8 cellular contexts compared by ENCODE assay signal in genomic region chr11:73184953-73185671, GRCh38. TPM values are rescaled to one million over a fixed set of nuclear protein-coding genes. Genes with fewer than 3 reads are reported as not detected.
DNase-seq lines count a peak whose midpoint lies in the region; ATAC-seq and TF ChIP-seq lines count a peak whose summit lies in the region.

No MANE protein-coding gene starts in this region.

- H3K9me3 Mint-ChIP-seq in CD14-positive monocyte = peaks cover 0 to 3% (median 0%) of the 10 kb centered on the region in 7 donors
- no peaks in the 10 kb centered on the region for H3K9me3 Mint-ChIP-seq in activated CD8-positive, alpha-beta memory T cell treated with anti-CD3 and anti-CD28 coated beads, Interleukin-2, amount 10 ng/mL, durations not matched to agents 7 days and 5 days (ENCODE audit: low read depth)
- no peaks in the 10 kb centered on the region for H3K9me3 Mint-ChIP-seq in stimulated activated naive B cell treated with anti-CD40 and anti-IgM and Interleukin-4, amounts not matched to agents 10 μg/mL and 1 μg/mL and 100 μg/mL, for 72 hours

- H3K4me1 Mint-ChIP-seq in CD14-positive monocyte = peaks cover 54% of the 10 kb centered on the region
- peaks cover 6% of the 10 kb centered on the region for H3K4me1 Mint-ChIP-seq in activated CD8-positive, alpha-beta memory T cell treated with anti-CD3 and anti-CD28 coated beads, Interleukin-2, amount 10 ng/mL, durations not matched to agents 7 days and 5 days
- peaks cover 27 to 48% of the 10 kb centered on the region in 2 donors for H3K4me1 Mint-ChIP-seq in stimulated activated naive B cell treated with anti-CD40 and anti-IgM and Interleukin-4, amounts not matched to agents 10 μg/mL and 1 μg/mL and 100 μg/mL, for 72 hours

- peak overlapping the region; percentile 72 to 94 (median 88) for H3K27ac Mint-ChIP-seq in CD14-positive monocyte
- H3K27ac Mint-ChIP-seq in activated CD8-positive, alpha-beta memory T cell treated with anti-CD3 and anti-CD28 coated beads, Interleukin-2, amount 10 ng/mL, durations not matched to agents 7 days and 5 days = no peak overlapping the region
- H3K27ac Mint-ChIP-seq in stimulated activated naive B cell treated with anti-CD40 and anti-IgM and Interleukin-4, amounts not matched to agents 10 μg/mL and 1 μg/mL and 100 μg/mL, for 72 hours = peak overlapping the region; percentile 20

- H3K27ac ChIP-seq in HEK293 (ENCODE audit: extremely low read depth, low read depth, low read length) = no peak overlapping the region

- peaks cover 0 to 3% (median 2%) of the 10 kb centered on the region in 3 donors for H3K27me3 Mint-ChIP-seq in CD14-positive monocyte (ENCODE audit: low read depth in 3 of 3)
- H3K27me3 Mint-ChIP-seq in activated CD8-positive, alpha-beta memory T cell treated with anti-CD3 and anti-CD28 coated beads, Interleukin-2, amount 10 ng/mL, durations not matched to agents 7 days and 5 days = peaks cover 28% of the 10 kb centered on the region
- H3K27me3 Mint-ChIP-seq in stimulated activated naive B cell treated with anti-CD40 and anti-IgM and Interleukin-4, amounts not matched to agents 10 μg/mL and 1 μg/mL and 100 μg/mL, for 72 hours = no peaks in the 10 kb centered on the region

- no peaks in the 10 kb centered on the region for H3K36me3 ChIP-seq in HEK293 (ENCODE audit: control insufficient read depth in 2 of 2, insufficient read depth in 1 of 2, low read length in 2 of 2)

- intact Hi-C loops in CD14-positive monocyte (cut with micrococcal nuclease) = loop anchor here (1.0 to 5.0 kb wide), 6 partner anchors 33 to 107 kb away; partner anchors contain the start of gene P2RY2 (in 1 of the 2)

- H3K27me3 ChIP-seq in mononuclear cell (ENCODE audit: insufficient read depth, low read length) = no peaks in the 10 kb centered on the region

- H3K36me3 Mint-ChIP-seq in CD14-positive monocyte = peaks cover 0 to 1% of the 10 kb centered on the region in 2 donors
- no peaks in the 10 kb centered on the region for H3K36me3 Mint-ChIP-seq in activated CD8-positive, alpha-beta memory T cell treated with anti-CD3 and anti-CD28 coated beads, Interleukin-2, amount 10 ng/mL, durations not matched to agents 7 days and 5 days
- H3K36me3 Mint-ChIP-seq in stimulated activated naive B cell treated with anti-CD40 and anti-IgM and Interleukin-4, amounts not matched to agents 10 μg/mL and 1 μg/mL and 100 μg/mL, for 72 hours = peaks cover 0 to 3% of the 10 kb centered on the region in 2 donors

- POLR2A ChIA-PET in HEK293 (lab: Yijun Ruan, JAX) = no interaction called here

- CTCF ChIA-PET in HEK293 (lab: Yijun Ruan, JAX) = interaction anchor here (0.5 to 5.8 kb wide), 21 partner anchors 9 to 622 kb away, joined by 3 to 62 read pairs (median 4); no protein-coding TSS in a partner anchor
- CTCF ChIA-PET in activated CD8-positive, alpha-beta memory T cell treated with anti-CD3 and anti-CD28 coated beads, Interleukin-2, amount 10 ng/mL, durations not matched to agents 7 days and 5 days (lab: Charles Lee) = interaction anchor here (0.9 to 7.5 kb wide), 23 partner anchors 8 to 599 kb away, joined by 3 to 60 read pairs (median 3); no protein-coding TSS in a partner anchor

- peak; percentile 82 for ATAC-seq in activated CD8-positive, alpha-beta memory T cell treated with anti-CD3 and anti-CD28 coated beads, Interleukin-2, amount 10 ng/mL, durations not matched to agents 7 days and 5 days
- ATAC-seq in stimulated activated naive B cell treated with anti-CD40 and anti-IgM and Interleukin-4, amounts not matched to agents 10 μg/mL and 1 μg/mL and 100 μg/mL, for 72 hours (replicated peaks) = peak; percentile 45 to 63
- no peak for ATAC-seq in GM18868 (IDR thresholded peaks at IDR 0.05; ENCODE audit: unreplicated experiment)

- H3K4me3 ChIP-seq in HEK293 (ENCODE audit: low read depth, low read length) (no peak overlapping the region), mononuclear cell (ENCODE audit: low read length) (peak overlapping the region; percentile 14)

- DNase-seq in CD14-positive monocyte (ENCODE audit: low spot score) = peak; percentile 77
- DNase-seq in NOMO-1 (lab: John Stamatoyannopoulos, UW; ENCODE audit: unreplicated experiment in 2 of 2) = peak; percentile 74 to 82
- DNase-seq in activated CD8-positive, alpha-beta memory T cell treated with anti-CD3 and anti-CD28 coated beads, Interleukin-2, amount 10 ng/mL, durations not matched to agents 7 days and 5 days = peak; percentile 70
- peak; percentile 61 for DNase-seq in epidermal melanocyte (ENCODE audit: insufficient read length, low spot score)
- DNase-seq in stimulated activated naive B cell treated with anti-CD40 and anti-IgM and Interleukin-4, amounts not matched to agents 10 μg/mL and 1 μg/mL and 100 μg/mL, for 72 hours = peak; percentile 55

- TF ChIP-seq CTCF in CD14-positive monocyte (IDR thresholded peaks at IDR 0.05) (peak; percentile 97), HEK293 (tag by site-specific recombination; IDR thresholded peaks at IDR 0.05) (peak; percentile 52)

- H3K4me1 ChIP-seq in HEK293 (ENCODE audit: control insufficient read depth, insufficient read depth, low read length) (no peaks in the 10 kb centered on the region), mononuclear cell (ENCODE audit: insufficient read depth, low read length) (peaks cover 54% of the 10 kb centered on the region)

- no peaks in the 10 kb centered on the region for H3K9me3 ChIP-seq in HEK293 (ENCODE audit: control insufficient read depth, insufficient read depth, low read depth, low read length)
- no peaks in the 10 kb centered on the region for H3K9me3 ChIP-seq in mononuclear cell (ENCODE audit: low read depth, low read length)

- peak overlapping the region; percentile 77 to 82 for H3K4me3 Mint-ChIP-seq in CD14-positive monocyte
- H3K4me3 Mint-ChIP-seq in activated CD8-positive, alpha-beta memory T cell treated with anti-CD3 and anti-CD28 coated beads, Interleukin-2, amount 10 ng/mL, durations not matched to agents 7 days and 5 days = peak overlapping the region; percentile 4
- peak overlapping the region; percentile 66 to 88 for H3K4me3 Mint-ChIP-seq in stimulated activated naive B cell treated with anti-CD40 and anti-IgM and Interleukin-4, amounts not matched to agents 10 μg/mL and 1 μg/mL and 100 μg/mL, for 72 hours

TF ChIP-seq in HEK293, 187 proteins besides CTCF, POLR2A, EP300 and RAD21 (continues in another document):
- TF ChIP-seq ZNF175 (tag by site-specific recombination; IDR thresholded peaks at IDR 0.05) (no peak), KLF10 (tag by site-specific recombination; IDR thresholded peaks at IDR 0.05) (no peak), ZNF792 (tag by site-specific recombination; IDR thresholded peaks at IDR 0.05) (no peak), MYNN (tag by site-specific recombination; IDR thresholded peaks at IDR 0.05; ENCODE audit: borderline replicate concordance) (no peak), SP2 (tag by site-specific recombination; IDR thresholded peaks at IDR 0.05) (no peak), KLF8 (tag by site-specific recombination; IDR thresholded peaks at IDR 0.05) (no peak), ZNF157 (tag by site-specific recombination; IDR thresholded peaks at IDR 0.05) (no peak), ZNF404 (tag by site-specific recombination; IDR thresholded peaks at IDR 0.05) (no peak), PATZ1 (tag by site-specific recombination; IDR thresholded peaks at IDR 0.05) (peak; percentile 35; the same call in 1 of the 2 replicates), GLI4 (tag by site-specific recombination; IDR thresholded peaks at IDR 0.05) (no peak)
- TF ChIP-seq, protein P1, sequence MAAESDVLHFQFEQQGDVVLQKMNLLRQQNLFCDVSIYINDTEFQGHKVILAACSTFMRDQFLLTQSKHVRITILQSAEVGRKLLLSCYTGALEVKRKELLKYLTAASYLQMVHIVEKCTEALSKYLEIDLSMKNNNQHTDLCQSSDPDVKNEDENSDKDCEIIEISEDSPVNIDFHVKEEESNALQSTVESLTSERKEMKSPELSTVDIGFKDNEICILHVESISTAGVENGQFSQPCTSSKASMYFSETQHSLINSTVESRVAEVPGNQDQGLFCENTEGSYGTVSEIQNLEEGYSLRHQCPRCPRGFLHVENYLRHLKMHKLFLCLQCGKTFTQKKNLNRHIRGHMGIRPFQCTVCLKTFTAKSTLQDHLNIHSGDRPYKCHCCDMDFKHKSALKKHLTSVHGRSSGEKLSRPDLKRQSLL (tag by site-specific recombination; IDR thresholded peaks at IDR 0.05) = no peak
- TF ChIP-seq, protein P2, sequence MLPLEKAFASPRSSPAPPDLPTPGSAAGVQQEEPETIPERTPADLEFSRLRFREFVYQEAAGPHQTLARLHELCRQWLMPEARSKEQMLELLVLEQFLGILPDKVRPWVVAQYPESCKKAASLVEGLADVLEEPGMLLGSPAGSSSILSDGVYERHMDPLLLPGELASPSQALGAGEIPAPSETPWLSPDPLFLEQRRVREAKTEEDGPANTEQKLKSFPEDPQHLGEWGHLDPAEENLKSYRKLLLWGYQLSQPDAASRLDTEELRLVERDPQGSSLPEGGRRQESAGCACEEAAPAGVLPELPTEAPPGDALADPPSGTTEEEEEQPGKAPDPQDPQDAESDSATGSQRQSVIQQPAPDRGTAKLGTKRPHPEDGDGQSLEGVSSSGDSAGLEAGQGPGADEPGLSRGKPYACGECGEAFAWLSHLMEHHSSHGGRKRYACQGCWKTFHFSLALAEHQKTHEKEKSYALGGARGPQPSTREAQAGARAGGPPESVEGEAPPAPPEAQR (tag by site-specific recombination; IDR thresholded peaks at IDR 0.05) = no peak

RNA-seq across cellular contexts. Expression of gene P2RY2, which starts 33.0 kb away (rescaled TPM):
- 10 to 100 TPM in 1 of 2 donors, 1 to 10 TPM in 1; 2.8 to 12.7 TPM for polyA plus RNA-seq in CD14-positive monocyte
- total RNA-seq in activated CD8-positive, alpha-beta memory T cell treated with anti-CD3 and anti-CD28 coated beads, Interleukin-2, amount 10 ng/mL, durations not matched to agents 7 days and 5 days = not detected
- 2.4 TPM for total RNA-seq in mononuclear cell

RNA-seq across cellular contexts. Expression of gene FCHSD2, which starts 43.0 kb away (rescaled TPM):
- polyA plus RNA-seq in CD14-positive monocyte = 10 to 100 TPM; 14.5 to 16.6 TPM
- 10 to 100 TPM; 42.1 to 71.0 TPM for total RNA-seq in activated CD8-positive, alpha-beta memory T cell treated with anti-CD3 and anti-CD28 coated beads, Interleukin-2, amount 10 ng/mL, durations not matched to agents 7 days and 5 days
- total RNA-seq in mononuclear cell = 28.2 TPM

Comparison
In these comparisons a context has a peak if more than half of its experiments do, and no peak if none do; other contexts are left out.
1. H3K4me3 Mint-ChIP-seq: peak in every context shown above with its lines; median percentile 80 in CD14-positive monocyte; 77 in stimulated activated naive B cell treated with anti-CD40 and anti-IgM and Interleukin-4, amounts not matched to agents 10 μg/mL and 1 μg/mL and 100 μg/mL, for 72 hours; 4 in activated CD8-positive, alpha-beta memory T cell treated with anti-CD3 and anti-CD28 coated beads, Interleukin-2, amount 10 ng/mL, durations not matched to agents 7 days and 5 days.